1 cellular context compared by ENCODE assay signal in the genomic region with DNA sequence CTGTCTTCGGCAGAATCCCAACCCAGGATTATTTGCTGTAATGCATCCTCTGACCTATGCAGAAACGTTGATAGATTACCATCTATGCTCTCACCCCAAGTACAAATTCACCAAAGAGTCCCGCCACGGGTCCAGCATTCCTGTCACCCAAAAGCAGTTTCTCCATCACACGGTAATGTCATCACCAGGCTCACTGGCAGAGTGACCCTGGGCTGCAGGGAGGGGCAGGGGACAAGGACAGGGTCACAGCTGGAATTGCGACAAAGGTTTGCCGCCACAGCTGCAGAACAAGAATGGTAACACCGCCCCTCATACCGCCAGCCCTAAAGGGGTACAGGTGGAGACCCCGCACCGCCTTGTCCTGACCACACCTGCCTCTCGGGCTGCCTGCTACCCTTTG.
TF ChIP-seq lines count a peak whose summit lies in the region.

No MANE protein-coding gene starts in this region.

TF ChIP-seq in H1, 55 proteins besides CTCF, POLR2A, EP300 and RAD21:
- TF ChIP-seq ASH2L (IDR thresholded peaks at IDR 0.05; ENCODE audit: low read length) (no peak), MAFK (IDR thresholded peaks at IDR 0.05; ENCODE audit: low read depth, low read length) (no peak), CHD2 (IDR thresholded peaks at IDR 0.05; ENCODE audit: low read length) (no peak), EZH2 (IDR thresholded peaks at IDR 0.05; ENCODE audit: low read depth, low read length, severe bottlenecking) (no peak), NRF1 (IDR thresholded peaks at IDR 0.05; ENCODE audit: low read depth, low read length) (no peak), JUND (IDR thresholded peaks at IDR 0.05; ENCODE audit: low read length) (no peak), SRF (IDR thresholded peaks at IDR 0.05; ENCODE audit: low read depth, low read length) (no peak), HDAC2 (IDR thresholded peaks at IDR 0.05; ENCODE audit: borderline replicate concordance in 1 of 2, low read depth in 2 of 2, low read length in 2 of 2) (no peak), CBX5 (IDR thresholded peaks at IDR 0.05; ENCODE audit: low read depth, low read length) (no peak), TBP (IDR thresholded peaks at IDR 0.05; ENCODE audit: low read depth, low read length) (no peak)
- TF ChIP-seq, protein P1, sequence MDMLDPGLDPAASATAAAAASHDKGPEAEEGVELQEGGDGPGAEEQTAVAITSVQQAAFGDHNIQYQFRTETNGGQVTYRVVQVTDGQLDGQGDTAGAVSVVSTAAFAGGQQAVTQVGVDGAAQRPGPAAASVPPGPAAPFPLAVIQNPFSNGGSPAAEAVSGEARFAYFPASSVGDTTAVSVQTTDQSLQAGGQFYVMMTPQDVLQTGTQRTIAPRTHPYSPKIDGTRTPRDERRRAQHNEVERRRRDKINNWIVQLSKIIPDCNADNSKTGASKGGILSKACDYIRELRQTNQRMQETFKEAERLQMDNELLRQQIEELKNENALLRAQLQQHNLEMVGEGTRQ (IDR thresholded peaks at IDR 0.05; ENCODE audit: low read length) = no peak
- TF ChIP-seq, protein P2, sequence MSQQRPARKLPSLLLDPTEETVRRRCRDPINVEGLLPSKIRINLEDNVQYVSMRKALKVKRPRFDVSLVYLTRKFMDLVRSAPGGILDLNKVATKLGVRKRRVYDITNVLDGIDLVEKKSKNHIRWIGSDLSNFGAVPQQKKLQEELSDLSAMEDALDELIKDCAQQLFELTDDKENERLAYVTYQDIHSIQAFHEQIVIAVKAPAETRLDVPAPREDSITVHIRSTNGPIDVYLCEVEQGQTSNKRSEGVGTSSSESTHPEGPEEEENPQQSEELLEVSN (IDR thresholded peaks at IDR 0.05) = no peak
